21 cellular contexts compared by ENCODE assay signal in genomic region chr11:32381149-32381548, GRCh38. TPM values are rescaled to one million over a fixed set of nuclear protein-coding genes. Genes with fewer than 3 reads are reported as not detected.
DNase-seq lines count a peak whose midpoint lies in the region; ATAC-seq and TF ChIP-seq lines count a peak whose summit lies in the region.
"Had no signal": no experiment of that assay in that cellular context is flagged by ENCODE, and none has a peak within 500 bp of the region (broad histone marks: within the 10 kb centered on the region; RNA-seq: fewer than 3 reads in every experiment).

No MANE protein-coding gene starts in this region.

- no peak overlapping the region for H3K4me3 Mint-ChIP-seq in stimulated activated naive CD8-positive, alpha-beta T cell treated with anti-CD3 and anti-CD28 coated beads, Interleukin-15, amount 100 ng/mL, for 72 hours
- H3K4me3 Mint-ChIP-seq in nephron progenitor cell = no peak overlapping the region
- H3K4me3 Mint-ChIP-seq in stimulated activated memory B cell treated with anti-CD40 and anti-IgM and Interleukin-4, amounts not matched to agents 10 μg/mL and 1 μg/mL and 100 μg/mL, for 72 hours = no peak overlapping the region
- no peak overlapping the region for H3K4me3 Mint-ChIP-seq in CD4-positive, alpha-beta memory T cell
- H3K4me3 Mint-ChIP-seq: CD14-positive monocyte; CD8-positive, alpha-beta T cell had no signal

- peak; percentile 33 for ATAC-seq in stimulated activated naive CD8-positive, alpha-beta T cell treated with anti-CD3 and anti-CD28 coated beads, Interleukin-15, amount 100 ng/mL, for 72 hours
- no peak for ATAC-seq in stimulated activated naive CD8-positive, alpha-beta T cell treated with anti-CD3 and anti-CD28 coated beads, Interleukin-15, Interleukin-2, amounts not matched to agents 100 U/mL and 50 U/mL, for 24 hours
- ATAC-seq in stimulated activated memory B cell treated with anti-CD40 and anti-IgM and Interleukin-4, amounts not matched to agents 10 μg/mL and 1 μg/mL and 100 μg/mL, for 72 hours = peak; percentile 4
- ATAC-seq in SK-N-SH treated with all-trans-retinoic acid at 6 μM for 48 hours = no peak
- ATAC-seq in GM18520 (IDR thresholded peaks at IDR 0.05; ENCODE audit: unreplicated experiment) = no peak
- ATAC-seq: CD8-positive, alpha-beta T cell; GM12878 had no signal

- H3K27me3 ChIP-seq in CD4-positive, alpha-beta memory T cell (ENCODE audit: insufficient read depth, low read length) = no peaks in the 10 kb centered on the region
- H3K27me3 ChIP-seq: BLaER1 had no signal

- TF ChIP-seq CTCF in nephron progenitor cell (IDR thresholded peaks at IDR 0.05) = no peak

- H3K4me1 Mint-ChIP-seq in stimulated activated naive CD8-positive, alpha-beta T cell treated with anti-CD3 and anti-CD28 coated beads, Interleukin-15, amount 100 ng/mL, for 72 hours = no peaks in the 10 kb centered on the region
- H3K4me1 Mint-ChIP-seq in nephron progenitor cell = peaks cover 60% of the 10 kb centered on the region
- no peaks in the 10 kb centered on the region for H3K4me1 Mint-ChIP-seq in stimulated activated memory B cell treated with anti-CD40 and anti-IgM and Interleukin-4, amounts not matched to agents 10 μg/mL and 1 μg/mL and 100 μg/mL, for 72 hours
- H3K4me1 Mint-ChIP-seq in CD4-positive, alpha-beta memory T cell = no peaks in the 10 kb centered on the region
- H3K4me1 Mint-ChIP-seq: CD14-positive monocyte had no signal

- no peak for DNase-seq in stimulated activated naive CD8-positive, alpha-beta T cell treated with anti-CD3 and anti-CD28 coated beads, Interleukin-15, amount 100 ng/mL, for 72 hours
- DNase-seq in stimulated activated naive CD8-positive, alpha-beta T cell treated with anti-CD3 and anti-CD28 coated beads, Interleukin-15, Interleukin-2, amounts not matched to agents 100 U/mL and 50 U/mL, for 24 hours = no peak
- no peak for DNase-seq in nephron progenitor cell
- DNase-seq in CD4-positive, alpha-beta memory T cell = no peak
- DNase-seq: 8988T; Calu3; CD8-positive, alpha-beta T cell; DMS79 treated with DMSO at 0.1 percent for 48 hours; EL; GM23248 had no signal

- peaks cover 9% of the 10 kb centered on the region for H3K27me3 Mint-ChIP-seq in stimulated activated naive CD8-positive, alpha-beta T cell treated with anti-CD3 and anti-CD28 coated beads, Interleukin-15, amount 100 ng/mL, for 72 hours
- H3K27me3 Mint-ChIP-seq in nephron progenitor cell (ENCODE audit: low read depth, poor library complexity) = no peaks in the 10 kb centered on the region
- peaks cover 10% of the 10 kb centered on the region for H3K27me3 Mint-ChIP-seq in stimulated activated memory B cell treated with anti-CD40 and anti-IgM and Interleukin-4, amounts not matched to agents 10 μg/mL and 1 μg/mL and 100 μg/mL, for 72 hours
- H3K27me3 Mint-ChIP-seq in CD4-positive, alpha-beta memory T cell = peaks cover 9 to 17% of the 10 kb centered on the region in 2 donors

- CTCF ChIA-PET in CD4-positive, alpha-beta memory T cell (lab: Charles Lee; ENCODE audit: partially characterized antibody) = no interaction called here

- no peaks in the 10 kb centered on the region for H3K36me3 ChIP-seq in CD4-positive, alpha-beta memory T cell (ENCODE audit: insufficient read depth, low read length)
- H3K36me3 ChIP-seq: HAP-1 had no signal

- intact Hi-C loops in CD4-positive, alpha-beta memory T cell (cut with micrococcal nuclease) = no loop called here

- H3K4me3 ChIP-seq in CD4-positive, alpha-beta memory T cell (ENCODE audit: low read length in 2 of 2) = no peak overlapping the region
- H3K4me3 ChIP-seq: BLaER1, GM12878, GM23248, HAP-1 had no signal

- H3K36me3 Mint-ChIP-seq in nephron progenitor cell (ENCODE audit: low read depth) = peaks cover 67% of the 10 kb centered on the region
- no peaks in the 10 kb centered on the region for H3K36me3 Mint-ChIP-seq in stimulated activated memory B cell treated with anti-CD40 and anti-IgM and Interleukin-4, amounts not matched to agents 10 μg/mL and 1 μg/mL and 100 μg/mL, for 72 hours
- no peaks in the 10 kb centered on the region for H3K36me3 Mint-ChIP-seq in CD4-positive, alpha-beta memory T cell
- H3K36me3 Mint-ChIP-seq: CD14-positive monocyte; CD8-positive, alpha-beta T cell had no signal

- H3K27ac Mint-ChIP-seq in stimulated activated naive CD8-positive, alpha-beta T cell treated with anti-CD3 and anti-CD28 coated beads, Interleukin-15, amount 100 ng/mL, for 72 hours = no peak overlapping the region
- peak overlapping the region; percentile 42 for H3K27ac Mint-ChIP-seq in nephron progenitor cell
- no peak overlapping the region for H3K27ac Mint-ChIP-seq in stimulated activated memory B cell treated with anti-CD40 and anti-IgM and Interleukin-4, amounts not matched to agents 10 μg/mL and 1 μg/mL and 100 μg/mL, for 72 hours
- H3K27ac Mint-ChIP-seq in CD4-positive, alpha-beta memory T cell = no peak overlapping the region
- H3K27ac Mint-ChIP-seq: CD14-positive monocyte; CD8-positive, alpha-beta T cell had no signal

- H3K9me3 Mint-ChIP-seq in stimulated activated naive CD8-positive, alpha-beta T cell treated with anti-CD3 and anti-CD28 coated beads, Interleukin-15, amount 100 ng/mL, for 72 hours = no peaks in the 10 kb centered on the region
- peaks cover 17% of the 10 kb centered on the region for H3K9me3 Mint-ChIP-seq in nephron progenitor cell
- no peaks in the 10 kb centered on the region for H3K9me3 Mint-ChIP-seq in stimulated activated memory B cell treated with anti-CD40 and anti-IgM and Interleukin-4, amounts not matched to agents 10 μg/mL and 1 μg/mL and 100 μg/mL, for 72 hours
- no peaks in the 10 kb centered on the region for H3K9me3 Mint-ChIP-seq in CD4-positive, alpha-beta memory T cell
- H3K9me3 Mint-ChIP-seq: CD14-positive monocyte; CD8-positive, alpha-beta T cell had no signal

- H3K27ac ChIP-seq in CD4-positive, alpha-beta memory T cell (ENCODE audit: low read depth, low read length) = no peak overlapping the region
- H3K27ac ChIP-seq: BLaER1, GM23248, HL-60 had no signal

- H3K9me3 ChIP-seq in CD4-positive, alpha-beta memory T cell (ENCODE audit: control insufficient read depth in 1 of 2, low read length in 2 of 2) = no peaks in the 10 kb centered on the region
- H3K9me3 ChIP-seq: BLaER1, HAP-1 had no signal

- POLR2A ChIA-PET in CD4-positive, alpha-beta memory T cell (lab: Charles Lee; ENCODE audit: partially characterized antibody) = no interaction called here

- H3K4me1 ChIP-seq in CD4-positive, alpha-beta memory T cell (ENCODE audit: insufficient read depth, low read length) = no peaks in the 10 kb centered on the region

TF ChIP-seq in SK-N-SH treated with all-trans-retinoic acid at 6 μM for 48 hours, 23 proteins besides CTCF, POLR2A, EP300 and RAD21:
- no peak for TF ChIP-seq ZC3H10 (CRISPR knock-in tag; IDR thresholded peaks at IDR 0.05)
- no peak for TF ChIP-seq ZNF70 (CRISPR knock-in tag; IDR thresholded peaks at IDR 0.05)
- TF ChIP-seq TOX (CRISPR knock-in tag; IDR thresholded peaks at IDR 0.05; ENCODE audit: borderline replicate concordance) = no peak
- TF ChIP-seq ZNF8 (CRISPR knock-in tag; IDR thresholded peaks at IDR 0.05) = no peak
- TF ChIP-seq PPARA (CRISPR knock-in tag; IDR thresholded peaks at IDR 0.05; ENCODE audit: borderline replicate concordance) = no peak
- TF ChIP-seq TSHZ2 (CRISPR knock-in tag; IDR thresholded peaks at IDR 0.05) = no peak
- no peak for TF ChIP-seq ARNTL (CRISPR knock-in tag; IDR thresholded peaks at IDR 0.05; ENCODE audit: borderline replicate concordance, low read depth)
- TF ChIP-seq TCF4 (CRISPR knock-in tag; IDR thresholded peaks at IDR 0.05; ENCODE audit: borderline replicate concordance) = no peak
- no peak for TF ChIP-seq CSDC2 (CRISPR knock-in tag; IDR thresholded peaks at IDR 0.05)

RNA-seq across cellular contexts. Expression of gene WT1, which starts 54.2 kb away (rescaled TPM):
- not detected for total RNA-seq in CD4-positive, alpha-beta memory T cell
- not detected for polyA plus RNA-seq in CD4-positive, alpha-beta memory T cell
- total RNA-seq: Calu3; CD8-positive, alpha-beta T cell; G401; GM12878; GM23248; H4 had no signal
- polyA plus RNA-seq: AG04450, CD14-positive monocyte, GM23248 had no signal

Comparison
In these comparisons a context has a peak if more than half of its experiments do, and no peak if none do; other contexts are left out.
1. ATAC-seq: peak in stimulated activated naive CD8-positive, alpha-beta T cell treated with anti-CD3 and anti-CD28 coated beads, Interleukin-15, amount 100 ng/mL, for 72 hours (single experiment) and stimulated activated memory B cell treated with anti-CD40 and anti-IgM and Interleukin-4, amounts not matched to agents 10 μg/mL and 1 μg/mL and 100 μg/mL, for 72 hours (single experiment); none in stimulated activated naive CD8-positive, alpha-beta T cell treated with anti-CD3 and anti-CD28 coated beads, Interleukin-15, Interleukin-2, amounts not matched to agents 100 U/mL and 50 U/mL, for 24 hours (single experiment), SK-N-SH treated with all-trans-retinoic acid at 6 μM for 48 hours (single experiment) and GM18520 (single experiment).